Comparison of ENCODE assay signal across 15 cellular contexts in the genomic region with DNA sequence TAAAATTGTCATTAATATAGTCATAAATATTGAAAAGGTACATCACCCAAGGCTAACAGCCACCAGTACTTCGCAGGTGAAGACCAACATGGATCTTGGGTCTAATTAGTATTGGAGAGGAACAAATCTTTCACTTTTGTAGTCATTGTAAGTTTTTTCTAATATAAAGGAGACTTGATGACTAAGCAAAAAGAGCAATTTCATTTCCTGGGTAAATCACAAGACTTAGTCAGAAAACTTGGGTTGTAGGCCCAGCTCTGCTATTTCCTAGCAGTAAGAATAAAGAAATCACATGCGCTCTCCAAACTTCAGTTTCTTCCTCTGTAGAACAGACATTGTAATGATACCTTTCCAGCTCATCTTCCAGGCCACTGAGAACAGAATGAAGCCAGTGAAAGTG.
"Had no signal": no experiment of that assay in that cellular context is flagged by ENCODE, and none has a peak within 500 bp of the region (broad histone marks: within the 10 kb centered on the region; RNA-seq: fewer than 3 reads in every experiment).

No MANE protein-coding gene starts in this region.

- H3K4me1 ChIP-seq: breast epithelium, psoas muscle had no signal

- H3K9me3 ChIP-seq: breast epithelium, psoas muscle had no signal

- H3K9me3 Mint-ChIP-seq: activated CD4-positive, alpha-beta T cell treated with anti-CD3 and anti-CD28 coated beads, Interleukin-2, amount 10 ng/mL, durations not matched to agents 7 days and 5 days; activated naive CD8-positive, alpha-beta T cell treated with anti-CD3 and anti-CD28 coated beads, Interleukin-2, amount 10 ng/mL, durations not matched to agents 7 days and 5 days; endodermal cell; nephron progenitor cell; stimulated activated memory B cell treated with anti-CD40 and anti-IgM and Interleukin-4, amounts not matched to agents 10 μg/mL and 1 μg/mL and 100 μg/mL, for 72 hours had no signal

- H3K4me1 Mint-ChIP-seq: activated naive CD8-positive, alpha-beta T cell treated with anti-CD3 and anti-CD28 coated beads, Interleukin-2, amount 10 ng/mL, durations not matched to agents 7 days and 5 days had no signal

- ATAC-seq: psoas muscle; stimulated activated memory B cell treated with anti-CD40 and anti-IgM and Interleukin-4, amounts not matched to agents 10 μg/mL and 1 μg/mL and 100 μg/mL, for 72 hours had no signal

- H3K27ac ChIP-seq: breast epithelium, psoas muscle had no signal

- H3K36me3 Mint-ChIP-seq: stimulated activated memory B cell treated with anti-CD40 and anti-IgM and Interleukin-4, amounts not matched to agents 10 μg/mL and 1 μg/mL and 100 μg/mL, for 72 hours had no signal

- H3K4me3 Mint-ChIP-seq: activated CD4-positive, alpha-beta T cell treated with anti-CD3 and anti-CD28 coated beads, Interleukin-2, amount 10 ng/mL, durations not matched to agents 7 days and 5 days; activated naive CD8-positive, alpha-beta T cell treated with anti-CD3 and anti-CD28 coated beads, Interleukin-2, amount 10 ng/mL, durations not matched to agents 7 days and 5 days; endodermal cell; nephron progenitor cell; stimulated activated memory B cell treated with anti-CD40 and anti-IgM and Interleukin-4, amounts not matched to agents 10 μg/mL and 1 μg/mL and 100 μg/mL, for 72 hours had no signal

- H3K27me3 Mint-ChIP-seq: activated CD4-positive, alpha-beta T cell treated with anti-CD3 and anti-CD28 coated beads, Interleukin-2, amount 10 ng/mL, durations not matched to agents 7 days and 5 days; stimulated activated memory B cell treated with anti-CD40 and anti-IgM and Interleukin-4, amounts not matched to agents 10 μg/mL and 1 μg/mL and 100 μg/mL, for 72 hours had no signal

- H3K4me3 ChIP-seq: breast epithelium, dorsolateral prefrontal cortex, psoas muscle had no signal

- H3K27me3 ChIP-seq: breast epithelium, dorsolateral prefrontal cortex had no signal

- H3K36me3 ChIP-seq: breast epithelium had no signal

- H3K27ac Mint-ChIP-seq: activated CD4-positive, alpha-beta T cell treated with anti-CD3 and anti-CD28 coated beads, Interleukin-2, amount 10 ng/mL, durations not matched to agents 7 days and 5 days; activated naive CD8-positive, alpha-beta T cell treated with anti-CD3 and anti-CD28 coated beads, Interleukin-2, amount 10 ng/mL, durations not matched to agents 7 days and 5 days; endodermal cell had no signal

- DNase-seq: activated CD4-positive, alpha-beta T cell treated with anti-CD3 and anti-CD28 coated beads, Interleukin-2, amount 10 ng/mL, durations not matched to agents 7 days and 5 days; activated CD4-positive, CD25-positive, alpha-beta regulatory T cell; activated naive CD8-positive, alpha-beta T cell treated with anti-CD3 and anti-CD28 coated beads, Interleukin-2, amount 10 ng/mL, durations not matched to agents 7 days and 5 days; aorta; dorsolateral prefrontal cortex; endodermal cell; erythroblast; glutamatergic neuron; kidney glomerular epithelial cell; nephron progenitor cell; psoas muscle; stimulated activated CD4-positive, alpha-beta T cell treated with anti-CD3 and anti-CD28 coated beads, Interleukin-2, amount 100 ng/mL, for 48 hours; trophoblast cell had no signal
